Comparison of ENCODE assay signal across 15 cellular contexts in the genomic region with DNA sequence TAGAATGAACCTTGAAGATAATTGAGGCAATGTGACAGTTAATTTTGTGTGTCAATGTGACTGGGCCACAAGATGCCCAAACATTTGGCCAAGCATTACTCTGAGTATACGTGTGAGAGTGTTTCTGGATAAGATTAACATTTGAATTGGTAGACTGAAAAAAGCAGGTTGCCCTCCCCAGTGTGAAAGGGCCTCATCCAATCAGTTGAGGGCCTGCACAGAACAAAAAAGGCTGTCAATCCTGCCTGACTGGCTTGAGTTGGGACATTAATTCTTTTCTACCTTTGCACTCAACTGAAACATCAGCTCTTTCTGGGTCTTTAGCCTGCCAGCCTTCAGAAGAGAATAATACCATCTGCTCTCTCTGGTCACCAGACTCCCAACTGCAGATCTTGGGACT. TPM values are rescaled to one million over a fixed set of nuclear protein-coding genes. Genes with fewer than 3 reads are reported as not detected.
DNase-seq lines count a peak whose midpoint lies in the region; ATAC-seq and TF ChIP-seq lines count a peak whose summit lies in the region.
"Had no signal": no experiment of that assay in that cellular context is flagged by ENCODE, and none has a peak within 500 bp of the region (broad histone marks: within the 10 kb centered on the region; RNA-seq: fewer than 3 reads in every experiment).

No MANE protein-coding gene starts in this region.

- no peaks in the 10 kb centered on the region for H4K20me1 ChIP-seq in neural progenitor cell (ENCODE audit: low read depth)

- H3K4me3 Mint-ChIP-seq in neural progenitor cell, result no peak overlapping the region
- no peak overlapping the region for H3K4me3 Mint-ChIP-seq in activated naive CD4-positive, alpha-beta T cell treated with anti-CD3 and anti-CD28 coated beads, Interleukin-2, amount 10 ng/mL, durations not matched to agents 7 days and 5 days
- H3K4me3 Mint-ChIP-seq: B cell; CD4-positive, alpha-beta T cell had no signal

- CTCF ChIA-PET in activated naive CD4-positive, alpha-beta T cell treated with anti-CD3 and anti-CD28 coated beads, Interleukin-2, amount 10 ng/mL, durations not matched to agents 7 days and 5 days (lab: Charles Lee), result no interaction called here

- H3K4me1 Mint-ChIP-seq in neural progenitor cell, result no peaks in the 10 kb centered on the region
- no peaks in the 10 kb centered on the region for H3K4me1 Mint-ChIP-seq in activated naive CD4-positive, alpha-beta T cell treated with anti-CD3 and anti-CD28 coated beads, Interleukin-2, amount 10 ng/mL, durations not matched to agents 7 days and 5 days
- H3K4me1 Mint-ChIP-seq: B cell had no signal

- no peaks in the 10 kb centered on the region for H3K27me3 ChIP-seq in neural progenitor cell

- no peak overlapping the region for H3K27ac ChIP-seq in neural progenitor cell

- DNase-seq in DMS 273 treated with DMSO at 0.1 percent for 48 hours (lab: John Stamatoyannopoulos, UW) (peak; percentile 21), ELF-1 (ENCODE audit: low read depth, low spot score) (peak; percentile 31), NCI-H446 (lab: John Stamatoyannopoulos, UW) (peak; percentile 35 to 59), neural progenitor cell (ENCODE audit: low spot score) (peak; percentile 18)
- DNase-seq in activated naive CD4-positive, alpha-beta T cell treated with anti-CD3 and anti-CD28 coated beads, Interleukin-2, amount 10 ng/mL, durations not matched to agents 7 days and 5 days, result no peak
- DNase-seq: C1 segment of cervical spinal cord; Calu3; CD4-positive, alpha-beta T cell; DMS153 had no signal

- no peaks in the 10 kb centered on the region for H3K36me3 Mint-ChIP-seq in neural progenitor cell
- H3K36me3 Mint-ChIP-seq in activated naive CD4-positive, alpha-beta T cell treated with anti-CD3 and anti-CD28 coated beads, Interleukin-2, amount 10 ng/mL, durations not matched to agents 7 days and 5 days, result no peaks in the 10 kb centered on the region

- H3K27ac Mint-ChIP-seq in neural progenitor cell, result no peak overlapping the region
- no peak overlapping the region for H3K27ac Mint-ChIP-seq in activated naive CD4-positive, alpha-beta T cell treated with anti-CD3 and anti-CD28 coated beads, Interleukin-2, amount 10 ng/mL, durations not matched to agents 7 days and 5 days
- H3K27ac Mint-ChIP-seq: B cell; CD4-positive, alpha-beta T cell had no signal

- H3F3A ChIP-seq in neural progenitor cell (ENCODE audit: low read depth), result no peaks in the 10 kb centered on the region

- no peak overlapping the region for H2AFZ ChIP-seq in neural progenitor cell (replicated peaks)

- peak overlapping the region; percentile 13 for H3K4me2 ChIP-seq in neural progenitor cell

- H3K27me3 Mint-ChIP-seq in neural progenitor cell (ENCODE audit: insufficient read depth, low read depth), result peaks cover 2% of the 10 kb centered on the region
- H3K27me3 Mint-ChIP-seq in activated naive CD4-positive, alpha-beta T cell treated with anti-CD3 and anti-CD28 coated beads, Interleukin-2, amount 10 ng/mL, durations not matched to agents 7 days and 5 days, result no peaks in the 10 kb centered on the region
- H3K27me3 Mint-ChIP-seq: B cell; CD4-positive, alpha-beta T cell had no signal

- TF ChIP-seq CTCF in neural progenitor cell (IDR thresholded peaks at IDR 0.05), result no peak

- H3K9me3 Mint-ChIP-seq in neural progenitor cell, result peaks cover 16% of the 10 kb centered on the region
- peaks cover 13% of the 10 kb centered on the region for H3K9me3 Mint-ChIP-seq in activated naive CD4-positive, alpha-beta T cell treated with anti-CD3 and anti-CD28 coated beads, Interleukin-2, amount 10 ng/mL, durations not matched to agents 7 days and 5 days

- H3K36me3 ChIP-seq in neural progenitor cell, result no peaks in the 10 kb centered on the region

- H3K4me1 ChIP-seq in neural progenitor cell, result peaks cover 7% of the 10 kb centered on the region

- no peaks in the 10 kb centered on the region for H3K79me2 ChIP-seq in neural progenitor cell (ENCODE audit: low read depth)

- H3K4me3 ChIP-seq in neural progenitor cell, result no peak overlapping the region
- H3K4me3 ChIP-seq: GM12878, K562 had no signal

- no peak overlapping the region for H3K9ac ChIP-seq in neural progenitor cell

- ATAC-seq in GM19467 (IDR thresholded peaks at IDR 0.05; ENCODE audit: unreplicated experiment) (no peak), HG02588 (IDR thresholded peaks at IDR 0.05; ENCODE audit: unreplicated experiment) (no peak)
- ATAC-seq: GM12878, HCT116, K562 had no signal

- H3K9me3 ChIP-seq in neural progenitor cell (ENCODE audit: low read depth), result no peaks in the 10 kb centered on the region

RNA-seq across cellular contexts. Expression of gene PDE1C, which starts 56.6 kb away (rescaled TPM):
- 0.54 and 0.56 TPM in 2 replicates for total RNA-seq in neural progenitor cell (ENCODE audit: low replicate concordance)
- total RNA-seq: CD4-positive, alpha-beta T cell; K562 had no signal
